ENCODE assay signal across 26 cellular contexts in the genomic region with DNA sequence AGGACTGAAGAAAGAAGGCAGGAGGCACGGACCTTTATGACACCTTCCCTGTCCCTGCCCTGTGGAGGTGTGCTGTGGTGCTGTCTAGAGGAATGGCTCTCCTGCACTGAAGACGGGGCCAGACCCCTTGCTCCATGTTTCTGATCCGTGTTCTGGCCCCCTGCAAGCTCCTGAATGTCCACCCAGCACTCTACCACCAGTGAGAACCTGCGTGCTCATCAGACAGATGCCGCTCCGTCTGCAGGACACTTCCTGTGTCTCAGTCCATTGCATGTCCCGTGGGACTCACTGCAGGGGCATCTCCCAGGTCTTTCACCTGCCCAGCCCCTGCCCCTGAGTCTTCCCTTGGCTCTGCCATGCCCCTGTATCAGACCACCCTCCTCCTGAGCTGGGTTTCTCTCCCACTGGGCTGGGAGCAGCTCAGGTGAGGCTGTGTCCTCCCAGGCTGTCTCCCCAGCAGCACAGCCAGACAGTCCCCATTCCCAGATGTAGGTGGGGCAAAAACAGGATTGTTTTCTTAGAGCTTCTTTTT.
"Had no signal": no experiment of that assay in that cellular context is flagged by ENCODE, and none has a peak within 500 bp of the region (broad histone marks: within the 10 kb centered on the region; RNA-seq: fewer than 3 reads in every experiment).

No MANE protein-coding gene starts in this region.

- H3K27me3 Mint-ChIP-seq: dendritic cell treated with granulocyte-macrophage colony-stimulating factor and Interleukin-4, amounts not matched to agents 40 ng/mL and 50 ng/mL, for 4 days; stimulated activated naive CD8-positive, alpha-beta T cell treated with anti-CD3 and anti-CD28 coated beads, Interleukin-15, Interleukin-2, amounts not matched to agents 100 ng/mL and 50 ng/mL, for 24 hours had no signal

- H3K4me1 ChIP-seq: lower lobe of right lung, parathyroid adenoma, suprapubic skin, transverse colon had no signal

- H3K4me2 ChIP-seq: smooth muscle cell had no signal

- H3K4me1 Mint-ChIP-seq: immature natural killer cell, memory B cell, mesothelial cell of epicardium, naive B cell, neural crest cell had no signal

- H3K9me3 Mint-ChIP-seq: dendritic cell treated with granulocyte-macrophage colony-stimulating factor and Interleukin-4, amounts not matched to agents 40 ng/mL and 50 ng/mL, for 4 days; immature natural killer cell; mesothelial cell of epicardium; natural killer cell treated with Interleukin-12 subunit alpha and Interleukin-12 subunit beta and Interleukin-15 and Interleukin-18, amount 100 ng/mL, for 72 hours; neural crest cell; stimulated activated naive CD8-positive, alpha-beta T cell treated with anti-CD3 and anti-CD28 coated beads, Interleukin-15, Interleukin-2, amounts not matched to agents 100 ng/mL and 50 ng/mL, for 24 hours had no signal

- H3K4me3 ChIP-seq: lower lobe of right lung, mucosa of descending colon, right atrium auricular region, smooth muscle cell, suprapubic skin, transverse colon had no signal

- H3K36me3 Mint-ChIP-seq: immature natural killer cell; memory B cell; mesothelial cell of epicardium; naive B cell; natural killer cell treated with Interleukin-12 subunit alpha and Interleukin-12 subunit beta and Interleukin-15 and Interleukin-18, amount 100 ng/mL, for 72 hours had no signal

- H3K27me3 ChIP-seq: neutrophil, right atrium auricular region, suprapubic skin, transverse colon had no signal

- H3K27ac Mint-ChIP-seq: dendritic cell treated with granulocyte-macrophage colony-stimulating factor and Interleukin-4, amounts not matched to agents 40 ng/mL and 50 ng/mL, for 4 days; immature natural killer cell; memory B cell; mesothelial cell of epicardium; naive B cell; natural killer cell treated with Interleukin-12 subunit alpha and Interleukin-12 subunit beta and Interleukin-15 and Interleukin-18, amount 100 ng/mL, for 72 hours; progenitor cell of endocrine pancreas; stimulated activated naive CD8-positive, alpha-beta T cell treated with anti-CD3 and anti-CD28 coated beads, Interleukin-15, Interleukin-2, amounts not matched to agents 100 ng/mL and 50 ng/mL, for 24 hours had no signal

- H3K9ac ChIP-seq: parathyroid adenoma had no signal

- H3K9me3 ChIP-seq: lower lobe of right lung, mucosa of descending colon, neutrophil, right atrium auricular region, suprapubic skin, transverse colon had no signal

- H2AFZ ChIP-seq: parathyroid adenoma had no signal

- H3K4me3 Mint-ChIP-seq: dendritic cell treated with granulocyte-macrophage colony-stimulating factor and Interleukin-4, amounts not matched to agents 40 ng/mL and 50 ng/mL, for 4 days; immature natural killer cell; memory B cell; mesothelial cell of epicardium; naive B cell; natural killer cell treated with Interleukin-12 subunit alpha and Interleukin-12 subunit beta and Interleukin-15 and Interleukin-18, amount 100 ng/mL, for 72 hours; neural crest cell; stimulated activated naive CD8-positive, alpha-beta T cell treated with anti-CD3 and anti-CD28 coated beads, Interleukin-15, Interleukin-2, amounts not matched to agents 100 ng/mL and 50 ng/mL, for 24 hours had no signal

- H3K27ac ChIP-seq: lower lobe of right lung, neutrophil, parathyroid adenoma, right atrium auricular region, suprapubic skin, transverse colon had no signal

- ATAC-seq: left ventricle myocardium superior; lower lobe of right lung; mucosa of descending colon; natural killer cell treated with Interleukin-12 subunit alpha and Interleukin-12 subunit beta and Interleukin-15 and Interleukin-18, amount 100 ng/mL, for 72 hours; sciatic nerve had no signal

- H3K36me3 ChIP-seq: lower lobe of right lung, neutrophil, right atrium auricular region, suprapubic skin, transverse colon had no signal

- DNase-seq: caudate nucleus; effector memory CD4-positive, alpha-beta T cell; hypothalamus; immature natural killer cell; left ventricle myocardium superior; lower lobe of right lung; mucosa of descending colon; naive B cell; stimulated activated CD4-positive, alpha-beta T cell treated with anti-CD3 and anti-CD28 coated beads, Interleukin-12 subunit alpha, Interleukin-12 subunit beta, amount 100 ng/mL, for 4 hours; stimulated activated CD4-positive, alpha-beta T cell treated with anti-CD3 and anti-CD28 coated beads, Interleukin-1b, Interleukin-23, amount 100 ng/mL, for 48 hours; stimulated activated CD4-positive, alpha-beta T cell treated with anti-CD3 and anti-CD28 coated beads, Interleukin-4, amount 100 ng/mL, for 1 hour; stimulated activated CD8-positive, alpha-beta memory T cell treated with anti-CD3 and anti-CD28 coated beads, Interleukin-4, amount 100 ng/mL, for 48 hours; transverse colon had no signal
